In the genomic region with DNA sequence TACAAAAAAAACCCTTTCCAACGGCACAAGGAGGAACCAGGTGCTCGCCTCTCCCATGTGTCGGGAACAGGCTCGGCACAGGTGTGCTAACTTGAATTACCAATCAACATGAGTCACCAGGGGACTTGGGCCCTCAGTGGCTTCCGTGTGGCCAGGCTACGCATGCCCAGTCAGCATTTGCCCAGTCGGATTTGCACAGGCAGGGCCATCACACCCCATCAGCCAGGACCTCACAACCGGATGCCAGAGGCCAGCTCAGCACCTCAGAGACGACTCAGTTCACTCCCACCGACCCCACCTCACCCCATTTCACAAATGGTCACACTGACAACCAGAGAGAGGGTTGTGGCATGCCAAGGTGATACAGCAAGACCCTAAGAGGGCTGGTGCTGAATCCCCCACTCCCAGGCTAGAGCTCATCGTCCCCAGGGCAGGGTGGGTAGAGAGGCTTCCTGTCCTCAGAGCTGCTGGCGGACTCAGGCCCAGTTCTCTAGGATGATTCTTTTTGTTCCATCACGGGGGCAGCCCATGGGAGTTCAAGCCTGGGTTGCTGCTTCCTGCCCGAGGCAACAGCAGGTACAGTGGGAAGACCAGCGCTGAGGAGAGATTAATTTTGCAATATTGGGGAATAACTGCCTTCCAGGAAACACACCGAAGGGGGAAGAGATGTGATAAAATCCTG, we compare ENCODE assay signal across 12 cellular contexts. TPM values are rescaled to one million over a fixed set of nuclear protein-coding genes. Genes with fewer than 3 reads are reported as not detected.
DNase-seq lines count a peak whose midpoint lies in the region; ATAC-seq and FAIRE-seq lines count a peak whose summit lies in the region.
"Had no signal": no experiment of that assay in that cellular context is flagged by ENCODE, and none has a peak within 500 bp of the region (broad histone marks: within the 10 kb centered on the region; RNA-seq: fewer than 3 reads in every experiment).

No MANE protein-coding gene starts in this region.

- POLR2A ChIA-PET in T-cell (lab: Charles Lee): no interaction called here

- H3K27ac ChIP-seq in esophagus (ENCODE audit: low read depth in 2 of 2, low read length in 1 of 2) (peak overlapping the region; percentile 73 to 87), small intestine (ENCODE audit: low read depth in 1 of 2, low read length in 1 of 2) (peak overlapping the region; percentile 91 to 93)
- H3K27ac ChIP-seq: right lobe of liver had no signal

- peak overlapping the region; percentile 22 to 70 (median 37) for H3K4me3 Mint-ChIP-seq in T-cell

- no peak for ATAC-seq in T-cell (replicated peaks in 1 of 4)
- no peak for ATAC-seq in HG02852 (IDR thresholded peaks at IDR 0.05; ENCODE audit: unreplicated experiment)
- ATAC-seq: right lobe of liver, SK-N-SH treated with all-trans-retinoic acid at 6 μM for 48 hours had no signal

- no peaks in the 10 kb centered on the region for H3K27me3 Mint-ChIP-seq in T-cell

- H3K4me3 ChIP-seq in esophagus (ENCODE audit: low read depth in 1 of 2, low read length in 2 of 2) (no peak overlapping the region), small intestine (ENCODE audit: low read depth in 1 of 2, low read length in 2 of 2) (no peak overlapping the region)
- H3K4me3 ChIP-seq: right lobe of liver had no signal

- peaks cover 0 to 4% (median 0%) of the 10 kb centered on the region in 3 donors for H3K9me3 Mint-ChIP-seq in T-cell

- 61 to 67% methylated on average over 16 of the region's 16 CpGs for WGBS in esophagus, 2 donors
- 33 to 61% (median 45%) methylated on average over 16 of the region's 16 CpGs for WGBS in small intestine, 3 donors

- CTCF ChIA-PET in T-cell (lab: Charles Lee): interaction anchor here in 1 of 2 donors (1.8 kb wide), 1 partner anchor 12 kb away, joined by 7 read pairs; no protein-coding TSS in a partner anchor

- H3K27me3 ChIP-seq in esophagus (ENCODE audit: control insufficient read depth in 1 of 2, insufficient read depth in 2 of 2, low read length in 2 of 2): no peaks in the 10 kb centered on the region
- no peaks in the 10 kb centered on the region for H3K27me3 ChIP-seq in small intestine (ENCODE audit: control insufficient read depth in 2 of 2, insufficient read depth in 2 of 2, low read length in 2 of 2)
- H3K27me3 ChIP-seq: right lobe of liver had no signal

- H3K36me3 ChIP-seq in esophagus (ENCODE audit: control insufficient read depth in 2 of 2, insufficient read depth in 2 of 2, low read length in 1 of 2) (peaks cover 0 to 7% of the 10 kb centered on the region in 2 donors), small intestine (ENCODE audit: control insufficient read depth in 2 of 2, insufficient read depth in 2 of 2, low read length in 2 of 2) (no peaks in the 10 kb centered on the region)
- H3K36me3 ChIP-seq: right lobe of liver had no signal

- DNase-seq in GM19239 (ENCODE audit: insufficient read length, low spot score) (no peak), T-cell (peak in 6 of 34 experiments; percentile 11 to 41 (median 24)), small intestine (peak; percentile 98), AG08395 (ENCODE audit: low spot score) (no peak), DMS 273 (lab: John Stamatoyannopoulos, UW; ENCODE audit: unreplicated experiment) (no peak), AG20443 (ENCODE audit: low spot score) (no peak)
- DNase-seq: islet precursor cell, NCI-H2107, right lobe of liver had no signal

- peaks cover 8% of the 10 kb centered on the region for H3K36me3 Mint-ChIP-seq in T-cell

- H3K4me1 Mint-ChIP-seq in T-cell: peaks cover 81 to 84% (median 82%) of the 10 kb centered on the region in 3 donors

- peaks cover 12 to 23% of the 10 kb centered on the region in 2 donors for H3K4me1 ChIP-seq in esophagus (ENCODE audit: control insufficient read depth in 2 of 2, insufficient read depth in 2 of 2, low read length in 1 of 2)
- H3K4me1 ChIP-seq in small intestine (ENCODE audit: control insufficient read depth in 2 of 2, insufficient read depth in 1 of 2, low read depth in 1 of 2, low read length in 1 of 2): peaks cover 32 to 44% of the 10 kb centered on the region in 2 donors

- peak overlapping the region; percentile 89 to 90 for H3K27ac Mint-ChIP-seq in T-cell

- FAIRE-seq in GM19239 (lab: Jason Lieb, UNC) (peak; percentile 4), small intestine (lab: Jason Lieb, UNC) (no peak)

- H3K9me3 ChIP-seq in esophagus (ENCODE audit: control insufficient read depth in 2 of 2, insufficient read depth in 1 of 2, low read depth in 1 of 2, low read length in 1 of 2) (no peaks in the 10 kb centered on the region), small intestine (ENCODE audit: control insufficient read depth, low read depth) (no peaks in the 10 kb centered on the region)
- H3K9me3 ChIP-seq: right lobe of liver had no signal

RNA-seq across cellular contexts. Expression of a gene that starts 13.6 kb away (rescaled TPM):
- 100 to 1,000 TPM; 196 to 222 (median 208) TPM for total RNA-seq in T-cell
- polyA plus RNA-seq in esophagus (100 to 1,000 TPM; 155 to 287 TPM), small intestine (100 to 1,000 TPM; 142 to 363 (median 277) TPM)

RNA-seq across cellular contexts. Expression of a gene that starts 59.2 kb away (rescaled TPM):
- not detected for total RNA-seq in T-cell
- 1 to 10 TPM; 5.5 to 5.8 TPM for polyA plus RNA-seq in esophagus
- 10 to 100 TPM in 1 of 3 donors, 1 to 10 TPM in 1, not detected in 1; 4.6 to 22.2 TPM for polyA plus RNA-seq in small intestine
